7 cellular contexts compared by ENCODE assay signal in genomic region chr19:2171349-2172145, GRCh38. TPM values are rescaled to one million over a fixed set of nuclear protein-coding genes. Genes with fewer than 3 reads are reported as not detected.
A peak's percentile ranks its signal among the peaks of the same experiment; 100 is the strongest.
DNase-seq lines count a peak whose midpoint lies in the region; ATAC-seq and TF ChIP-seq lines count a peak whose summit lies in the region.

No MANE protein-coding gene starts in this region.

- H3K27ac ChIP-seq in duodenal mucosa (ENCODE audit: low read depth, low read length) (peak overlapping the region; percentile 24), sigmoid colon (peak overlapping the region; percentile 45 to 100 (median 97))

- no peaks in the 10 kb centered on the region for H3K27me3 ChIP-seq in duodenal mucosa (ENCODE audit: control insufficient read depth in 1 of 2, insufficient read depth in 2 of 2, low read length in 2 of 2)
- no peaks in the 10 kb centered on the region for H3K27me3 ChIP-seq in sigmoid colon

- H3K4me1 ChIP-seq in duodenal mucosa (ENCODE audit: control insufficient read depth in 1 of 2, insufficient read depth in 2 of 2, low read length in 2 of 2): peaks cover 56 to 64% of the 10 kb centered on the region in 2 donors
- peaks cover 0 to 64% (median 57%) of the 10 kb centered on the region in 4 donors for H3K4me1 ChIP-seq in sigmoid colon

- TF ChIP-seq EP300 in sigmoid colon (IDR thresholded peaks at IDR 0.05): no peak

- intact Hi-C loops in sigmoid colon (cut with DNase I): no loop called here

- no peak for TF ChIP-seq CTCF in sigmoid colon (IDR thresholded peaks at IDR 0.05)

- H3K9me3 ChIP-seq in duodenal mucosa (ENCODE audit: control insufficient read depth in 1 of 2, low read length in 2 of 2): no peaks in the 10 kb centered on the region
- H3K9me3 ChIP-seq in sigmoid colon: no peaks in the 10 kb centered on the region

- H3K4me3 ChIP-seq in duodenal mucosa (ENCODE audit: low read depth in 1 of 2, low read length in 2 of 2) (peak overlapping the region; percentile 25 to 42), sigmoid colon (no peak overlapping the region)

- H3K36me3 ChIP-seq in duodenal mucosa (ENCODE audit: control insufficient read depth in 1 of 2, insufficient read depth in 2 of 2, low read length in 2 of 2) (peaks cover 0 to 20% of the 10 kb centered on the region in 2 donors), sigmoid colon (no peaks in the 10 kb centered on the region)

- 43 to 58% methylated on average over 27 of the region's 27 CpGs for WGBS in sigmoid colon, 2 donors

- peak overlapping the region; percentile 22 to 23 for H3K9ac ChIP-seq in duodenal mucosa (ENCODE audit: low read depth in 1 of 2, low read length in 2 of 2)

- ATAC-seq in GM19025 (IDR thresholded peaks at IDR 0.05; ENCODE audit: low read depth, unreplicated experiment): peak; percentile 40
- ATAC-seq in HG03135 (IDR thresholded peaks at IDR 0.05; ENCODE audit: unreplicated experiment): peak; percentile 41
- peak; percentile 89 to 91 for ATAC-seq in activated CD4-positive, CD25-positive, alpha-beta regulatory T cell treated with anti-CD3 and anti-CD28 coated beads, Interleukin-2, amount 50 U/mL, for 24 hours

- no peak for DNase-seq in sigmoid colon
- no peak for DNase-seq in amniotic stem cell (lab: John Stamatoyannopoulos, UW)
- DNase-seq in DMS53 (lab: John Stamatoyannopoulos, UW): no peak

- TF ChIP-seq POLR2A in sigmoid colon (IDR thresholded peaks at IDR 0.05): no peak

RNA-seq across cellular contexts. Expression of gene DOT1L, which starts 7.8 kb away (rescaled TPM):
- total RNA-seq in sigmoid colon: 1 to 10 TPM; 4.6 to 8.0 (median 6.3) TPM
- polyA plus RNA-seq in sigmoid colon: 10 to 100 TPM in 2 of 3 donors, 1 to 10 TPM in 1; 6.9 to 26.0 (median 12.6) TPM

RNA-seq across cellular contexts. Expression of gene AP3D1, which starts 20.2 kb away (rescaled TPM):
- 10 to 100 TPM; 43.1 to 83.1 (median 51.2) TPM for total RNA-seq in sigmoid colon
- 100 to 1,000 TPM in 1 of 3 donors, 10 to 100 TPM in 2; 47.4 to 127 (median 72.6) TPM for polyA plus RNA-seq in sigmoid colon

Comparison
In these comparisons a context has a peak if more than half of its experiments do, and no peak if none do; other contexts are left out.
1. ATAC-seq: peak in every context shown above with its lines; median percentile 90 in activated CD4-positive, CD25-positive, alpha-beta regulatory T cell treated with anti-CD3 and anti-CD28 coated beads, Interleukin-2, amount 50 U/mL, for 24 hours; 41 in HG03135; 40 in GM19025.
2. H3K4me3 ChIP-seq: peak in duodenal mucosa (2 of 2); none in sigmoid colon (0 of 4).